In genomic region chr6:40936810-40937209, GRCh38 we compare ENCODE assay signal across 16 cellular contexts.
DNase-seq lines count a peak whose midpoint lies in the region; ATAC-seq, FAIRE-seq and TF ChIP-seq lines count a peak whose summit lies in the region.
"Had no signal": no experiment of that assay in that cellular context is flagged by ENCODE, and none has a peak within 500 bp of the region (broad histone marks: within the 10 kb centered on the region; RNA-seq: fewer than 3 reads in every experiment).

No MANE protein-coding gene starts in this region.

- no peak for ATAC-seq in GM21360 (IDR thresholded peaks at IDR 0.05; ENCODE audit: unreplicated experiment)

- H3K4me1 ChIP-seq in A673 (ENCODE audit: insufficient read depth, low read length, poor library complexity, severe bottlenecking) (peaks cover 18% of the 10 kb centered on the region), keratinocyte (ENCODE audit: control insufficient read depth, extremely low read depth, insufficient read depth, low read length) (peaks cover 26% of the 10 kb centered on the region)

- peak; percentile 98 for FAIRE-seq in keratinocyte (lab: Jason Lieb, UNC)
- FAIRE-seq: endometrium had no signal

- H4K20me1 ChIP-seq in keratinocyte (ENCODE audit: control insufficient read depth, extremely low read depth, insufficient read depth, low read length) = no peaks in the 10 kb centered on the region

- CTCF ChIA-PET in A673 (lab: Charles Lee) = interaction anchor here (1.5 kb wide), 1 partner anchor 114 kb away, joined by 3 read pairs; no protein-coding TSS in a partner anchor

- H3K9me3 ChIP-seq in A673 (ENCODE audit: low read depth, low read length, poor library complexity, severe bottlenecking) (no peaks in the 10 kb centered on the region), keratinocyte (ENCODE audit: control insufficient read depth, low read depth, low read length) (no peaks in the 10 kb centered on the region)

- no TSS peak for BruUV-seq in A673 (replicated peaks; lab: Mats Ljungman, UMichigan)

- H3K9me1 ChIP-seq in keratinocyte (ENCODE audit: control insufficient read depth, extremely low read depth, insufficient read depth, low read length) = no peaks in the 10 kb centered on the region

- peak overlapping the region; percentile 47 for H3K4me2 ChIP-seq in keratinocyte (ENCODE audit: control insufficient read depth, extremely low read depth, insufficient read depth, low read depth, low read length)

- TF ChIP-seq CTCF in A673 (conservative IDR thresholded peaks at IDR 0.05; ENCODE audit: low read depth, low read length) (no peak), keratinocyte (optimal IDR thresholded peaks at IDR 0.05 in 1 of 3, IDR thresholded peaks at IDR 0.05 in 1 of 3, conservative IDR thresholded peaks at IDR 0.05 in 1 of 3; ENCODE audit: extremely low read depth in 1 of 3, insufficient read depth in 2 of 3, low read length in 3 of 3) (no peak), GM10266 (IDR thresholded peaks at IDR 0.05; ENCODE audit: control insufficient read depth, insufficient read depth, low read depth, missing control alignments) (no peak)

- H2AFZ ChIP-seq in keratinocyte (ENCODE audit: control insufficient read depth, low read length) = no peak overlapping the region

- H3K36me3 ChIP-seq in A673 (ENCODE audit: insufficient read depth, low read length, poor library complexity, severe bottlenecking) = no peaks in the 10 kb centered on the region
- no peaks in the 10 kb centered on the region for H3K36me3 ChIP-seq in keratinocyte (ENCODE audit: control insufficient read depth in 2 of 2, extremely low read depth in 1 of 2, insufficient read depth in 2 of 2, low read length in 2 of 2)

- dilution Hi-C loops in keratinocyte (cut with MboI; ENCODE audit: extremely low pct_ligation_motif_present, low sequenced_read_pairs) = no loop called here

- H3K27ac ChIP-seq in A673 (ENCODE audit: low read depth, low read length, poor library complexity, severe bottlenecking) (peak overlapping the region; percentile 5), keratinocyte (ENCODE audit: control insufficient read depth, insufficient read depth, low read length) (peak overlapping the region; percentile 46)
- H3K27ac ChIP-seq: C4-2B, HL-60 had no signal

- no peaks in the 10 kb centered on the region for H3K27me3 ChIP-seq in A673 (replicated peaks; ENCODE audit: insufficient read depth, low read depth, low read length, poor library complexity)
- no peaks in the 10 kb centered on the region for H3K27me3 ChIP-seq in keratinocyte (ENCODE audit: control insufficient read depth, extremely low read depth, insufficient read depth, low read length)

- intact Hi-C loops in A673 (cut with micrococcal nuclease; ENCODE audit: unreplicated experiment) = no loop called here

- peak; percentile 85 for DNase-seq in A673 (ENCODE audit: low spot score)
- DNase-seq in HPDE6-E6E7 (ENCODE audit: extremely low spot score) = peak; percentile 62
- DNase-seq in astrocyte of the hippocampus (ENCODE audit: low read depth, low spot score) = peak; percentile 79
- peak; percentile 86 for DNase-seq in keratinocyte (ENCODE audit: low read depth, low spot score)
- DNase-seq in anterior cingulate cortex (lab: John Stamatoyannopoulos, UW) = no peak
- DNase-seq in KG1 (lab: John Stamatoyannopoulos, UW) = no peak
- DNase-seq in GM10266 (ENCODE audit: extremely low spot score) = no peak
- DNase-seq: NCI-H1092; NCI-H748 treated with DMSO at 0.1 percent for 48 hours; occipital lobe; stimulated activated CD4-positive, alpha-beta T cell treated with anti-CD3 and anti-CD28 coated beads, Interleukin-2, amount 100 ng/mL, for 24 hours; T-helper 2 cell had no signal

- H3K4me3 ChIP-seq in A673 (ENCODE audit: low read depth, low read length, poor library complexity, severe bottlenecking) (no peak overlapping the region), keratinocyte (ENCODE audit: control insufficient read depth in 2 of 3, extremely low read depth in 1 of 3, insufficient read depth in 2 of 3, low read depth in 1 of 3, low read length in 3 of 3) (no peak overlapping the region)

- POLR2A ChIA-PET in A673 (lab: Charles Lee; ENCODE audit: low non-redundant PET) = no interaction called here

- H3K9ac ChIP-seq in keratinocyte (ENCODE audit: control insufficient read depth, extremely low read depth, insufficient read depth, low read length) = no peak overlapping the region

- H3K79me2 ChIP-seq in keratinocyte (ENCODE audit: control insufficient read depth, insufficient read depth, low read length) = no peaks in the 10 kb centered on the region

Comparison
In these comparisons a context has a peak if more than half of its experiments do, and no peak if none do; other contexts are left out.
1. DNase-seq: peak in A673 (single experiment), HPDE6-E6E7 (single experiment), astrocyte of the hippocampus (single experiment) and keratinocyte (single experiment); none in anterior cingulate cortex (0 of 58), KG1 (single experiment) and GM10266 (single experiment).